Comparison of ENCODE assay signal across 16 cellular contexts in the genomic region with DNA sequence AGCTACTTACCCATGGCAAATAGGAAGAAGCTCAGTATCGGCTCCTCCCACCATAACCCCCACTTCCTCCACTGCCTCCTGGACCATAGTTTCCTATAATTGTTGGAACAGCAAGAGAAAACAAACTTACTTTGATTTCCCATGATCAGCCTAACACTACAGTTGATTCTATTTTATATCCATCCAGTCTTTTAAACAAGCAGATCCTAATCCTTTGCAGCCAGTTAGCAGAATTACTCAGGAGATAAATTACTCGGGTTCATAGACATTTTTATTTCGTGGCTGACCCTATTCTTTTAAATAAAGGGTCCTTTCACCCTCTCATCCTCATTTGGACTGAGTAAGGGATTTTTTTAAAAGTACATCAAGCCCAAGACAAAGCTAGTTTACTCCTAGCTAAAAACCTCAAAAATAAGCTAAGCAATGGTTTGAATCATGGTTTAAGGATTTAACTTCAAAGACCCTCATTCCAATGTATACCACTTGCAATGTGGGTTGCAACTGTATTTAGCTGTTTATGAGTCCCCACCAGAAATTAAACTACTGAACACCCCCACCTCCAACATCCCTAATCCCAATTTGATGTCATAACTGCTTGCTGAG. TPM values are rescaled to one million over a fixed set of nuclear protein-coding genes. Genes with fewer than 3 reads are reported as not detected.
DNase-seq lines count a peak whose midpoint lies in the region; ATAC-seq and TF ChIP-seq lines count a peak whose summit lies in the region.
"Had no signal": no experiment of that assay in that cellular context is flagged by ENCODE, and none has a peak within 500 bp of the region (broad histone marks: within the 10 kb centered on the region; RNA-seq: fewer than 3 reads in every experiment).

No MANE protein-coding gene starts in this region.

- H3K4me1 Mint-ChIP-seq in activated naive CD4-positive, alpha-beta T cell treated with anti-CD3 and anti-CD28 coated beads for 36 hours (ENCODE audit: low read depth), result peaks cover 85% of the 10 kb centered on the region
- H3K4me1 Mint-ChIP-seq in central memory CD8-positive, alpha-beta T cell, result peaks cover 88% of the 10 kb centered on the region
- H3K4me1 Mint-ChIP-seq in stimulated activated naive B cell treated with anti-CD40 and anti-IgM and Interleukin-4, amounts not matched to agents 10 μg/mL and 1 μg/mL and 100 μg/mL, for 72 hours, result peaks cover 55 to 80% of the 10 kb centered on the region in 2 donors

- WGBS in testis, 2 donors, result 72 to 82% methylated on average over 3 of the region's 3 CpGs

- H3K4me3 ChIP-seq in OCI-LY3 (ENCODE audit: low read length), result no peak overlapping the region
- H3K4me3 ChIP-seq in testis, result no peak overlapping the region
- H3K4me3 ChIP-seq: gastroesophageal sphincter, left lung had no signal

- H3K9me3 ChIP-seq in OCI-LY3 (ENCODE audit: insufficient read depth, low read length), result no peaks in the 10 kb centered on the region
- no peaks in the 10 kb centered on the region for H3K9me3 ChIP-seq in testis
- H3K9me3 ChIP-seq: gastroesophageal sphincter, left lung had no signal

- H3K27ac ChIP-seq in OCI-LY3 (ENCODE audit: low read length) (peak overlapping the region; percentile 33), testis (no peak overlapping the region)
- H3K27ac ChIP-seq: gastroesophageal sphincter, left lung had no signal

- TF ChIP-seq POLR2A in testis (IDR thresholded peaks at IDR 0.05) (no peak), GM18505 (IDR thresholded peaks at IDR 0.05; ENCODE audit: borderline replicate concordance, extremely low read depth, insufficient read depth, insufficient read length) (no peak)

- peak overlapping the region; percentile 90 for H3K27ac Mint-ChIP-seq in activated naive CD4-positive, alpha-beta T cell treated with anti-CD3 and anti-CD28 coated beads for 36 hours
- H3K27ac Mint-ChIP-seq in central memory CD8-positive, alpha-beta T cell (ENCODE audit: low read depth), result peak overlapping the region; percentile 92
- peak overlapping the region; percentile 92 for H3K27ac Mint-ChIP-seq in stimulated activated naive B cell treated with anti-CD40 and anti-IgM and Interleukin-4, amounts not matched to agents 10 μg/mL and 1 μg/mL and 100 μg/mL, for 72 hours

- intact Hi-C loops in activated naive CD4-positive, alpha-beta T cell treated with anti-CD3 and anti-CD28 coated beads for 36 hours (cut with micrococcal nuclease), result no loop called here
- intact Hi-C loops in testis (cut with DNase I; ENCODE audit: low total_unique reads), result no loop called here

- ATAC-seq in central memory CD8-positive, alpha-beta T cell (replicated peaks; ENCODE audit: extremely low read depth, poor library complexity, severe bottlenecking), result no peak
- ATAC-seq in stimulated activated naive B cell treated with anti-CD40 and anti-IgM and Interleukin-4, amounts not matched to agents 10 μg/mL and 1 μg/mL and 100 μg/mL, for 72 hours (replicated peaks), result no peak
- ATAC-seq in GM18505 (IDR thresholded peaks at IDR 0.05; ENCODE audit: unreplicated experiment), result no peak
- ATAC-seq: gastroesophageal sphincter, left lung had no signal

- H3K4me3 Mint-ChIP-seq in activated naive CD4-positive, alpha-beta T cell treated with anti-CD3 and anti-CD28 coated beads for 36 hours, result peak overlapping the region; percentile 60
- H3K4me3 Mint-ChIP-seq in central memory CD8-positive, alpha-beta T cell, result peak overlapping the region; percentile 100
- peak overlapping the region; percentile 14 to 70 for H3K4me3 Mint-ChIP-seq in stimulated activated naive B cell treated with anti-CD40 and anti-IgM and Interleukin-4, amounts not matched to agents 10 μg/mL and 1 μg/mL and 100 μg/mL, for 72 hours

- peaks cover 93% of the 10 kb centered on the region for H3K79me2 ChIP-seq in OCI-LY3 (ENCODE audit: low read length)

- no peaks in the 10 kb centered on the region for H3K27me3 Mint-ChIP-seq in activated naive CD4-positive, alpha-beta T cell treated with anti-CD3 and anti-CD28 coated beads for 36 hours (ENCODE audit: low read depth)
- H3K27me3 Mint-ChIP-seq in central memory CD8-positive, alpha-beta T cell, result no peaks in the 10 kb centered on the region
- no peaks in the 10 kb centered on the region for H3K27me3 Mint-ChIP-seq in stimulated activated naive B cell treated with anti-CD40 and anti-IgM and Interleukin-4, amounts not matched to agents 10 μg/mL and 1 μg/mL and 100 μg/mL, for 72 hours

- H3K4me2 ChIP-seq in OCI-LY3 (ENCODE audit: low read length), result peak overlapping the region; percentile 26; the same call in 1 of the 2 replicates

- no peak overlapping the region for H2AFZ ChIP-seq in OCI-LY3 (ENCODE audit: low read depth, low read length)

- TF ChIP-seq CTCF in OCI-LY3 (IDR thresholded peaks at IDR 0.05; ENCODE audit: low read depth, low read length), result no peak
- no peak for TF ChIP-seq CTCF in testis (IDR thresholded peaks at IDR 0.05)

- CTCF ChIA-PET in activated naive CD4-positive, alpha-beta T cell treated with anti-CD3 and anti-CD28 coated beads for 36 hours (lab: Charles Lee), result interaction anchor here (0.6 to 2.2 kb wide), 9 partner anchors 35 to 882 kb away, joined by 3 to 18 read pairs (median 4); a partner anchor contains a TSS

- peaks cover 96% of the 10 kb centered on the region for H4K20me1 ChIP-seq in OCI-LY3 (ENCODE audit: insufficient read depth, low read length)

- DNase-seq in activated naive CD4-positive, alpha-beta T cell treated with anti-CD3 and anti-CD28 coated beads for 36 hours, result no peak
- no peak for DNase-seq in activated naive CD4-positive, alpha-beta T cell treated with Interleukin-2 at 50 U/mL for 16 hours
- no peak for DNase-seq in central memory CD8-positive, alpha-beta T cell (ENCODE audit: low spot score in 2 of 2)
- no peak for DNase-seq in stimulated activated naive B cell treated with anti-CD40 and anti-IgM and Interleukin-4, amounts not matched to agents 10 μg/mL and 1 μg/mL and 100 μg/mL, for 72 hours
- DNase-seq in amniotic stem cell (lab: John Stamatoyannopoulos, UW) (no peak), testis (no peak)
- DNase-seq: activated effector memory CD4-positive, alpha-beta T cell treated with anti-CD3 and anti-CD28 coated beads, Interleukin-2, amount 50 U/mL, for 16 hours; cortex of kidney; left lung; NCI-H1105; NCI-H510A; stimulated activated CD4-positive, alpha-beta T cell treated with anti-CD3 and anti-CD28 coated beads, Interleukin-4, amount 100 ng/mL, for 24 hours; T-helper 9 cell had no signal

- H3K9me3 Mint-ChIP-seq in activated naive CD4-positive, alpha-beta T cell treated with anti-CD3 and anti-CD28 coated beads for 36 hours, result no peaks in the 10 kb centered on the region
- no peaks in the 10 kb centered on the region for H3K9me3 Mint-ChIP-seq in central memory CD8-positive, alpha-beta T cell
- no peaks in the 10 kb centered on the region for H3K9me3 Mint-ChIP-seq in stimulated activated naive B cell treated with anti-CD40 and anti-IgM and Interleukin-4, amounts not matched to agents 10 μg/mL and 1 μg/mL and 100 μg/mL, for 72 hours

- H3K36me3 ChIP-seq in OCI-LY3 (replicated peaks; ENCODE audit: low read depth, low read length) (peaks cover 84% of the 10 kb centered on the region), testis (ENCODE audit: low read depth, missing control alignments) (no peaks in the 10 kb centered on the region)

- H3K36me3 Mint-ChIP-seq in activated naive CD4-positive, alpha-beta T cell treated with anti-CD3 and anti-CD28 coated beads for 36 hours (ENCODE audit: low read depth), result peaks cover 88% of the 10 kb centered on the region
- peaks cover 99% of the 10 kb centered on the region for H3K36me3 Mint-ChIP-seq in central memory CD8-positive, alpha-beta T cell (ENCODE audit: insufficient read depth)
- H3K36me3 Mint-ChIP-seq in stimulated activated naive B cell treated with anti-CD40 and anti-IgM and Interleukin-4, amounts not matched to agents 10 μg/mL and 1 μg/mL and 100 μg/mL, for 72 hours, result peaks cover 70 to 84% of the 10 kb centered on the region in 2 donors

- no peaks in the 10 kb centered on the region for H3K27me3 ChIP-seq in OCI-LY3 (ENCODE audit: low read depth, low read length)
- no peaks in the 10 kb centered on the region for H3K27me3 ChIP-seq in testis
- H3K27me3 ChIP-seq: gastroesophageal sphincter, left lung had no signal

- H3K9ac ChIP-seq in OCI-LY3 (ENCODE audit: low read length), result no peak overlapping the region

- H3K4me1 ChIP-seq in OCI-LY3 (ENCODE audit: low read length) (peaks cover 59% of the 10 kb centered on the region), testis (peaks cover 20% of the 10 kb centered on the region)

RNA-seq across cellular contexts. Expression of a gene that starts 8.0 kb away (rescaled TPM):
- total RNA-seq in activated naive CD4-positive, alpha-beta T cell treated with anti-CD3 and anti-CD28 coated beads for 36 hours, result 100 to 1,000 TPM; 925 to 950 TPM
- 100 to 1,000 TPM; 343 to 372 TPM for total RNA-seq in testis
- 659 TPM for polyA plus RNA-seq in testis (ENCODE audit: insufficient read depth, low read depth, low replicate concordance)

RNA-seq across cellular contexts. Expression of a gene that starts 9.0 kb away (rescaled TPM):
- 100 to 1,000 TPM; 260 to 273 TPM for total RNA-seq in activated naive CD4-positive, alpha-beta T cell treated with anti-CD3 and anti-CD28 coated beads for 36 hours
- 100 to 1,000 TPM in 1 of 2 donors, 10 to 100 TPM in 1; 95.7 to 116 TPM for total RNA-seq in testis
- 137 TPM for polyA plus RNA-seq in testis (ENCODE audit: insufficient read depth, low read depth, low replicate concordance)

RNA-seq across cellular contexts. Expression of a gene that starts 40.6 kb away (rescaled TPM):
- total RNA-seq in activated naive CD4-positive, alpha-beta T cell treated with anti-CD3 and anti-CD28 coated beads for 36 hours, result 10 to 100 TPM; 12.5 to 12.9 TPM
- total RNA-seq in testis, result 1 to 10 TPM; 3.3 to 4.2 TPM
- 4.2 TPM for polyA plus RNA-seq in testis (ENCODE audit: insufficient read depth, low read depth, low replicate concordance)

Comparison
In these comparisons a context has a peak if more than half of its experiments do, and no peak if none do; other contexts are left out.
1. H3K4me3 Mint-ChIP-seq: peak in every context shown above with its lines; median percentile 100 in central memory CD8-positive, alpha-beta T cell; 60 in activated naive CD4-positive, alpha-beta T cell treated with anti-CD3 and anti-CD28 coated beads for 36 hours; 42 in stimulated activated naive B cell treated with anti-CD40 and anti-IgM and Interleukin-4, amounts not matched to agents 10 μg/mL and 1 μg/mL and 100 μg/mL, for 72 hours.